ENCODE assay signal across 16 cellular contexts in genomic region chr10:92894081-92894480, GRCh38.
"Had no signal": no experiment of that assay in that cellular context is flagged by ENCODE, and none has a peak within 500 bp of the region (broad histone marks: within the 10 kb centered on the region; RNA-seq: fewer than 3 reads in every experiment).

No MANE protein-coding gene starts in this region.

- H3K27ac Mint-ChIP-seq: activated CD4-positive, alpha-beta T cell treated with anti-CD3 and anti-CD28 coated beads, Interleukin-2, amount 10 ng/mL, durations not matched to agents 7 days and 5 days; activated naive CD4-positive, alpha-beta T cell treated with anti-CD3 and anti-CD28 coated beads, Interleukin-2, amount 50 U/mL, for 72 hours; activated T-cell treated with anti-CD3 and anti-CD28 coated beads, Interleukin-2, amount 50 U/mL, for 72 hours; naive B cell; neural progenitor cell had no signal

- H3K4me1 Mint-ChIP-seq: activated CD4-positive, alpha-beta T cell treated with anti-CD3 and anti-CD28 coated beads, Interleukin-2, amount 10 ng/mL, durations not matched to agents 7 days and 5 days had no signal

- H3K9me3 ChIP-seq: colonic mucosa, sigmoid colon, tibial nerve, uterus had no signal

- H3K27me3 ChIP-seq: colonic mucosa, neural progenitor cell, sigmoid colon, tibial nerve, uterus had no signal

- H3K4me1 ChIP-seq: neural progenitor cell, uterus had no signal

- H3K36me3 ChIP-seq: colonic mucosa, neural progenitor cell, uterus had no signal

- ATAC-seq: activated naive CD4-positive, alpha-beta T cell treated with anti-CD3 and anti-CD28 coated beads, Interleukin-2, amount 50 U/mL, for 72 hours; activated T-cell treated with anti-CD3 and anti-CD28 coated beads, Interleukin-2, amount 50 U/mL, for 72 hours had no signal

- H3K4me3 Mint-ChIP-seq: activated CD4-positive, alpha-beta T cell treated with anti-CD3 and anti-CD28 coated beads, Interleukin-2, amount 10 ng/mL, durations not matched to agents 7 days and 5 days; activated T-cell treated with anti-CD3 and anti-CD28 coated beads, Interleukin-2, amount 50 U/mL, for 72 hours; naive B cell; neural progenitor cell had no signal

- H3K27me3 Mint-ChIP-seq: activated CD4-positive, alpha-beta T cell treated with anti-CD3 and anti-CD28 coated beads, Interleukin-2, amount 10 ng/mL, durations not matched to agents 7 days and 5 days; naive B cell had no signal

- H3K36me3 Mint-ChIP-seq: activated naive CD4-positive, alpha-beta T cell treated with anti-CD3 and anti-CD28 coated beads, Interleukin-2, amount 50 U/mL, for 72 hours had no signal

- H3K4me3 ChIP-seq: colonic mucosa, lung, neural progenitor cell, sigmoid colon, tibial nerve, uterus had no signal

- H3K27ac ChIP-seq: colonic mucosa, neural progenitor cell, sigmoid colon, tibial nerve, uterus had no signal

- H3K9me3 Mint-ChIP-seq: activated CD4-positive, alpha-beta T cell treated with anti-CD3 and anti-CD28 coated beads, Interleukin-2, amount 10 ng/mL, durations not matched to agents 7 days and 5 days; activated naive CD4-positive, alpha-beta T cell treated with anti-CD3 and anti-CD28 coated beads, Interleukin-2, amount 50 U/mL, for 72 hours; activated T-cell treated with anti-CD3 and anti-CD28 coated beads, Interleukin-2, amount 50 U/mL, for 72 hours; naive B cell; neural progenitor cell had no signal

- DNase-seq: activated CD4-positive, alpha-beta T cell treated with anti-CD3 and anti-CD28 coated beads, Interleukin-2, amount 10 ng/mL, durations not matched to agents 7 days and 5 days; activated CD8-positive, alpha-beta memory T cell treated with anti-CD3 and anti-CD28 coated beads, Interleukin-2, amount 50 U/mL, for 48 hours; activated gamma-delta T cell; activated T-cell treated with anti-CD3 and anti-CD28 coated beads, Interleukin-2, amount 50 U/mL, for 72 hours; central memory CD4-positive, alpha-beta T cell; colonic mucosa; effector CD4-positive, alpha-beta T cell; foreskin fibroblast; naive B cell; sigmoid colon; stimulated activated naive CD4-positive, alpha-beta T cell; uterus had no signal
